8 cellular contexts compared by ENCODE assay signal in the genomic region with DNA sequence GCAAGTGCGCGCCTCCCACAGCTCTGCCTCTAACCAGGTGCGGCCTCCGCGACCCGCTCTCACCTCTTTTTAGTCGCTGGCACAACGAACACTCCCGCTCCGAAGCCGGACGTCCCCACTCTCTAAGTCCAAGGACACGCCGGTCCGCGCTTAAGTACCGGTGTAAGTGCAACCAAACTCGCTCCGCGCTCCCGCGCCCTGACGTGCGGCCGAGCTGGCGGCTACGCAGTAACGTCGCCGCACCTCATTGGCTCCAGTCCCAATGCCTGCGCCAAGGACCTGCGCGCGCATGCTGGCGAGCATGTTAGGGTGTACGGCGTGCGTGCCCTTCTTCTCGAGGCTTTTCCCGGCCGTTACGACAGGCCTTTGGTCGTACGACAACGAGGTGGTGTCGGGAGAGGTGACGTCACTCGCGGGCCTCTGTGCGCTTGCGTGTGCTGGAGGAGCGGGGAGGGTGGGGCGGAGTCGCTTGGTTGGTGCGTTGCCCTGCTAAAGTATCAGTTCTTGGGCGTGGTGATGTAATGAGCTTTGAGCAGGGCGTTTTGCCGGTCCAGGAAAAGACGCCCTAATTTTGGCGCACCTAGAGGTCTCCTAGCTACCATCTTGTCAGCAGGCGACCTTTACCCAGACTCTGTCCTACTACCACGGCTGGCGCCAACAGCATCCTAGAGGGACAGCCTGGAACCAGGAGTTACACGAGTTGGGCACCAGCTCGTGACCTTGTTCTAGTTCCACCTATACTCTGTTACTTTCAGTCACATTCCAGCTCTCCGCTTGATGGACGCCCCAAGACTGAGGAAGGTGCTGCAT. TPM values are rescaled to one million over a fixed set of nuclear protein-coding genes. Genes with fewer than 3 reads are reported as not detected.
DNase-seq lines count a peak whose midpoint lies in the region; ATAC-seq and TF ChIP-seq lines count a peak whose summit lies in the region.

Gene CYCS, minus strand, starts transcription at position 124 of the 810 bp plus-strand sequence. CDS start 1,141 bp downstream, outside the sequence.

- H3K36me3 Mint-ChIP-seq in activated T-cell treated with anti-CD3 and anti-CD28 coated beads, Interleukin-2, amount 50 U/mL, for 24 hours (ENCODE audit: low read depth) = peaks cover 51% of the 10 kb centered on the region

- H3K27ac Mint-ChIP-seq in activated T-cell treated with anti-CD3 and anti-CD28 coated beads, Interleukin-2, amount 50 U/mL, for 24 hours = peak within 1 kb of the TSS; percentile 100

- in situ Hi-C loops in KBM-7 (cut with MboI; ENCODE audit: low pct_unique_long_range_greater_than_20kb, low sequenced_read_pairs) = no loop called here

- H3K4me3 Mint-ChIP-seq in activated T-cell treated with anti-CD3 and anti-CD28 coated beads, Interleukin-2, amount 50 U/mL, for 24 hours = peak within 1 kb of the TSS; percentile 99

- DNase-seq in DMS153 treated with DMSO at 0.1 percent for 48 hours (lab: John Stamatoyannopoulos, UW; ENCODE audit: unreplicated experiment) (peak; percentile 100), KBM-7 (peak; percentile 99), epithelial cell of proximal tubule (ENCODE audit: low read depth) (peak; percentile 89), mucosa of gallbladder (ENCODE audit: low spot score) (peak; percentile 100)
- peak; percentile 99 for DNase-seq in activated T-cell treated with anti-CD3 and anti-CD28 coated beads, Interleukin-2, amount 50 U/mL, for 24 hours
- peak; percentile 99 for DNase-seq in stimulated activated CD8-positive, alpha-beta memory T cell treated with anti-CD3 and anti-CD28 coated beads, Interleukin-4, amount 100 ng/mL, for 4 hours (ENCODE audit: low read depth in 2 of 2, low spot score in 1 of 2)

- H3K27me3 Mint-ChIP-seq in activated T-cell treated with anti-CD3 and anti-CD28 coated beads, Interleukin-2, amount 50 U/mL, for 24 hours = no peaks in the 10 kb centered on the region

- no peaks in the 10 kb centered on the region for H3K9me3 Mint-ChIP-seq in activated T-cell treated with anti-CD3 and anti-CD28 coated beads, Interleukin-2, amount 50 U/mL, for 24 hours

- no peak for TF ChIP-seq CTCF in epithelial cell of proximal tubule (conservative IDR thresholded peaks at IDR 0.05; ENCODE audit: low read depth, low read length)

- ATAC-seq in GM21717 (IDR thresholded peaks at IDR 0.05; ENCODE audit: unreplicated experiment) = peak; percentile 93

- peaks cover 40% of the 10 kb centered on the region for H3K4me1 Mint-ChIP-seq in activated T-cell treated with anti-CD3 and anti-CD28 coated beads, Interleukin-2, amount 50 U/mL, for 24 hours (ENCODE audit: low read depth)

- H3K4me3 ChIP-seq in epithelial cell of proximal tubule (ENCODE audit: low read depth, low read length) = peak within 1 kb of the TSS; percentile 87

TF ChIP-seq in PFSK-1, 5 proteins besides CTCF, POLR2A, EP300 and RAD21:
- TF ChIP-seq POLR2AphosphoS5 (IDR thresholded peaks at IDR 0.05; ENCODE audit: low read depth, low read length) (peak; percentile 96), TAF1 (IDR thresholded peaks at IDR 0.05; ENCODE audit: borderline replicate concordance, insufficient read depth, low read length) (peak; percentile 90; the same call in 1 of the 2 replicates), SIN3A (IDR thresholded peaks at IDR 0.05; ENCODE audit: borderline replicate concordance, insufficient read depth, low read length) (no peak), FOXP2 (optimal IDR thresholded peaks at IDR 0.05; ENCODE audit: borderline replicate concordance, extremely low read depth, extremely low read length, insufficient read depth) (peak; percentile 62)
- TF ChIP-seq, protein P1, sequence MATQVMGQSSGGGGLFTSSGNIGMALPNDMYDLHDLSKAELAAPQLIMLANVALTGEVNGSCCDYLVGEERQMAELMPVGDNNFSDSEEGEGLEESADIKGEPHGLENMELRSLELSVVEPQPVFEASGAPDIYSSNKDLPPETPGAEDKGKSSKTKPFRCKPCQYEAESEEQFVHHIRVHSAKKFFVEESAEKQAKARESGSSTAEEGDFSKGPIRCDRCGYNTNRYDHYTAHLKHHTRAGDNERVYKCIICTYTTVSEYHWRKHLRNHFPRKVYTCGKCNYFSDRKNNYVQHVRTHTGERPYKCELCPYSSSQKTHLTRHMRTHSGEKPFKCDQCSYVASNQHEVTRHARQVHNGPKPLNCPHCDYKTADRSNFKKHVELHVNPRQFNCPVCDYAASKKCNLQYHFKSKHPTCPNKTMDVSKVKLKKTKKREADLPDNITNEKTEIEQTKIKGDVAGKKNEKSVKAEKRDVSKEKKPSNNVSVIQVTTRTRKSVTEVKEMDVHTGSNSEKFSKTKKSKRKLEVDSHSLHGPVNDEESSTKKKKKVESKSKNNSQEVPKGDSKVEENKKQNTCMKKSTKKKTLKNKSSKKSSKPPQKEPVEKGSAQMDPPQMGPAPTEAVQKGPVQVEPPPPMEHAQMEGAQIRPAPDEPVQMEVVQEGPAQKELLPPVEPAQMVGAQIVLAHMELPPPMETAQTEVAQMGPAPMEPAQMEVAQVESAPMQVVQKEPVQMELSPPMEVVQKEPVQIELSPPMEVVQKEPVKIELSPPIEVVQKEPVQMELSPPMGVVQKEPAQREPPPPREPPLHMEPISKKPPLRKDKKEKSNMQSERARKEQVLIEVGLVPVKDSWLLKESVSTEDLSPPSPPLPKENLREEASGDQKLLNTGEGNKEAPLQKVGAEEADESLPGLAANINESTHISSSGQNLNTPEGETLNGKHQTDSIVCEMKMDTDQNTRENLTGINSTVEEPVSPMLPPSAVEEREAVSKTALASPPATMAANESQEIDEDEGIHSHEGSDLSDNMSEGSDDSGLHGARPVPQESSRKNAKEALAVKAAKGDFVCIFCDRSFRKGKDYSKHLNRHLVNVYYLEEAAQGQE (IDR thresholded peaks at IDR 0.05; ENCODE audit: insufficient read depth in 1 of 2, low read depth in 2 of 2, low read length in 2 of 2) = no peak
TF ChIP-seq in PFSK-1: peak in this region for 3.

RNA-seq across cellular contexts. Expression of gene CYCS, which starts in this region (rescaled TPM):
- polyA plus RNA-seq in PFSK-1 (2012; ENCODE audit: insufficient read length, low read depth) = 186 TPM
- total RNA-seq in epithelial cell of proximal tubule (48.9 and 119 TPM in 2 replicates), mucosa of gallbladder (120 TPM)

Comparison
In these comparisons a context has a peak if more than half of its experiments do, and no peak if none do; other contexts are left out.
1. Peak in every context shown above with its lines: DNase-seq, ATAC-seq and H3K4me3 ChIP-seq.